ENCODE assay signal across 8 cellular contexts in genomic region chr5:53478411-53479044, GRCh38. TPM values are rescaled to one million over a fixed set of nuclear protein-coding genes. Genes with fewer than 3 reads are reported as not detected.
DNase-seq lines count a peak whose midpoint lies in the region; ATAC-seq and TF ChIP-seq lines count a peak whose summit lies in the region.

No MANE protein-coding gene starts in this region.

- H3K27ac ChIP-seq in SJSA1 (no peak overlapping the region), duodenal mucosa (ENCODE audit: low read depth, low read length) (no peak overlapping the region), right lobe of liver (peak overlapping the region; percentile 69 to 98 (median 95)), thoracic aorta (no peak overlapping the region)

- H3K4me1 ChIP-seq in SJSA1 (replicated peaks) (peaks cover 8% of the 10 kb centered on the region; the same call in 1 of the 2 replicates), duodenal mucosa (ENCODE audit: control insufficient read depth in 1 of 2, insufficient read depth in 2 of 2, low read length in 2 of 2) (peaks cover 20 to 27% of the 10 kb centered on the region in 2 donors), right lobe of liver (peaks cover 0 to 49% (median 18%) of the 10 kb centered on the region in 4 donors), thoracic aorta (ENCODE audit: control insufficient read depth in 1 of 2, low read depth in 2 of 2) (peaks cover 0 to 24% of the 10 kb centered on the region in 2 donors)

- H3K9ac ChIP-seq in duodenal mucosa (ENCODE audit: low read depth in 1 of 2, low read length in 2 of 2): no peak overlapping the region

- ATAC-seq in right lobe of liver (peak; percentile 29 to 36 (median 31)), thoracic aorta (ENCODE audit: insufficient number of reproducible peaks, low FRiP score, low read depth) (no peak)

- in situ Hi-C loops in G401 (cut with HindIII; ENCODE audit: low sequenced_read_pairs): no loop called here

- intact Hi-C loops in right lobe of liver (cut with DNase I): no loop called here

- no peaks in the 10 kb centered on the region; the same call in 1 of the 2 replicates for H3K27me3 ChIP-seq in SJSA1 (replicated peaks)
- peaks cover 25 to 36% of the 10 kb centered on the region in 2 donors for H3K27me3 ChIP-seq in duodenal mucosa (ENCODE audit: control insufficient read depth in 1 of 2, insufficient read depth in 2 of 2, low read length in 2 of 2)
- no peaks in the 10 kb centered on the region for H3K27me3 ChIP-seq in right lobe of liver
- H3K27me3 ChIP-seq in thoracic aorta (replicated peaks; ENCODE audit: insufficient read depth): no peaks in the 10 kb centered on the region

- no peaks in the 10 kb centered on the region for H3K9me3 ChIP-seq in SJSA1 (replicated peaks)
- H3K9me3 ChIP-seq in duodenal mucosa (ENCODE audit: control insufficient read depth in 1 of 2, low read length in 2 of 2): no peaks in the 10 kb centered on the region
- no peaks in the 10 kb centered on the region for H3K9me3 ChIP-seq in right lobe of liver
- H3K9me3 ChIP-seq in thoracic aorta: no peaks in the 10 kb centered on the region

- TF ChIP-seq CTCF in LNCaP clone FGC (IDR thresholded peaks at IDR 0.05; ENCODE audit: control insufficient read depth, extremely low read depth, insufficient read depth): peak; percentile 75
- TF ChIP-seq CTCF in right lobe of liver (IDR thresholded peaks at IDR 0.05): peak; percentile 52 to 65 (median 53)
- TF ChIP-seq CTCF in thoracic aorta (IDR thresholded peaks at IDR 0.05): peak; percentile 39

- WGBS in right lobe of liver (ENCODE audit: insufficient coverage, low coverage, low lambda C conversion rate, missing lambda C conversion rate): under 1% methylated on average over 23 of the region's 26 CpGs

- no peak for TF ChIP-seq POLR2A in right lobe of liver (IDR thresholded peaks at IDR 0.05)

- DNase-seq in 8988T (peak; percentile 53), G401 (ENCODE audit: low spot score) (peak; percentile 63), LNCaP clone FGC (ENCODE audit: low read depth) (no peak), SJSA1 (ENCODE audit: low read depth in 1 of 2, low spot score in 2 of 2) (peak in 1 of 2 experiments; percentile 62), right lobe of liver (peak; percentile 36 to 65 (median 58)), thoracic aorta (ENCODE audit: low spot score) (no peak), SKM-1 (lab: John Stamatoyannopoulos, UW; ENCODE audit: unreplicated experiment) (no peak)

- H3K36me3 ChIP-seq in SJSA1 (no peaks in the 10 kb centered on the region), duodenal mucosa (ENCODE audit: control insufficient read depth in 1 of 2, insufficient read depth in 2 of 2, low read length in 2 of 2) (no peaks in the 10 kb centered on the region), right lobe of liver (peaks cover 0 to 1% (median 0%) of the 10 kb centered on the region in 4 donors), thoracic aorta (no peaks in the 10 kb centered on the region)

- H3K4me3 ChIP-seq in LNCaP clone FGC (ENCODE audit: low read depth, low read length): no peak overlapping the region
- peak overlapping the region; percentile 26 for H3K4me3 ChIP-seq in SJSA1
- H3K4me3 ChIP-seq in duodenal mucosa (ENCODE audit: low read depth in 1 of 2, low read length in 2 of 2): peak overlapping the region; percentile 59 to 63
- peak overlapping the region; percentile 31 to 75 (median 68) for H3K4me3 ChIP-seq in right lobe of liver
- peak overlapping the region; percentile 96 for H3K4me3 ChIP-seq in thoracic aorta

RNA-seq across cellular contexts. Expression of gene FST, which starts 1.9 kb away (rescaled TPM):
- total RNA-seq in G401 (2014; rRNA removed; shearing (Covaris generic)): not detected in 2 replicates
- total RNA-seq in SJSA1 (2014; rRNA removed; shearing (Covaris generic)): 7.3 and 11.5 TPM in 2 replicates
- total RNA-seq in right lobe of liver (10 to 100 TPM; 13.1 to 28.2 (median 15.3) TPM), thoracic aorta (10 to 100 TPM in 1 of 2 donors, 1 to 10 TPM in 1; 3.9 to 12.6 TPM)

Comparison
In these comparisons a context has a peak if more than half of its experiments do, and no peak if none do; other contexts are left out.
1. DNase-seq: peak in 8988T (single experiment), G401 (single experiment) and right lobe of liver (3 of 3); none in LNCaP clone FGC (single experiment), thoracic aorta (single experiment) and SKM-1 (single experiment).
2. H3K27ac ChIP-seq: peak in right lobe of liver (3 of 3); none in SJSA1 (single experiment), duodenal mucosa (single experiment) and thoracic aorta (0 of 2).
3. Peak in every context shown above with its lines, with median percentiles within 50 percentile points of each other: CTCF ChIP-seq.